In genomic region chr1:63795455-63795854, GRCh38 we compare ENCODE assay signal across 1 cellular context.
TF ChIP-seq lines count a peak whose summit lies in the region.

No MANE protein-coding gene starts in this region.

TF ChIP-seq in H1, 55 proteins besides CTCF, POLR2A, EP300 and RAD21:
- TF ChIP-seq GTF2F1 (IDR thresholded peaks at IDR 0.05; ENCODE audit: borderline replicate concordance, low read depth, low read length): no peak
- TF ChIP-seq EGR1 (IDR thresholded peaks at IDR 0.05; ENCODE audit: borderline replicate concordance, low read depth, low read length): no peak
- no peak for TF ChIP-seq SIRT6 (IDR thresholded peaks at IDR 0.05; ENCODE audit: low read length)
- no peak for TF ChIP-seq RXRA (IDR thresholded peaks at IDR 0.05; ENCODE audit: insufficient read depth, low read depth, low read length)
